ENCODE assay signal across 1 cellular context in genomic region chr21:36542312-36543101, GRCh38.
TF ChIP-seq lines count a peak whose summit lies in the region.

No MANE protein-coding gene starts in this region.

TF ChIP-seq in WTC11, 78 proteins besides CTCF, POLR2A, EP300 and RAD21 (continued from another document):
- TF ChIP-seq, protein P1, sequence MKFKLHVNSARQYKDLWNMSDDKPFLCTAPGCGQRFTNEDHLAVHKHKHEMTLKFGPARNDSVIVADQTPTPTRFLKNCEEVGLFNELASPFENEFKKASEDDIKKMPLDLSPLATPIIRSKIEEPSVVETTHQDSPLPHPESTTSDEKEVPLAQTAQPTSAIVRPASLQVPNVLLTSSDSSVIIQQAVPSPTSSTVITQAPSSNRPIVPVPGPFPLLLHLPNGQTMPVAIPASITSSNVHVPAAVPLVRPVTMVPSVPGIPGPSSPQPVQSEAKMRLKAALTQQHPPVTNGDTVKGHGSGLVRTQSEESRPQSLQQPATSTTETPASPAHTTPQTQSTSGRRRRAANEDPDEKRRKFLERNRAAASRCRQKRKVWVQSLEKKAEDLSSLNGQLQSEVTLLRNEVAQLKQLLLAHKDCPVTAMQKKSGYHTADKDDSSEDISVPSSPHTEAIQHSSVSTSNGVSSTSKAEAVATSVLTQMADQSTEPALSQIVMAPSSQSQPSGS (CRISPR knock-in tag; IDR thresholded peaks at IDR 0.05; ENCODE audit: borderline replicate concordance, low read depth): no peak
- TF ChIP-seq TCF7 (CRISPR knock-in tag; IDR thresholded peaks at IDR 0.05; ENCODE audit: low read depth) (no peak), GTF2I (CRISPR knock-in tag; conservative IDR thresholded peaks at IDR 0.05) (no peak), ZNF423 (CRISPR knock-in tag; IDR thresholded peaks at IDR 0.05) (0 out of 2 replicates have a peak, but pooled peaks have one; percentile 24), FOXK1 (CRISPR knock-in tag; IDR thresholded peaks at IDR 0.05) (0 out of 2 replicates have a peak, but pooled peaks have one; percentile 32), IRF1 (CRISPR knock-in tag; IDR thresholded peaks at IDR 0.05) (0 out of 2 replicates have a peak, but pooled peaks have one; percentile 50), ZNF532 (CRISPR knock-in tag; IDR thresholded peaks at IDR 0.05; ENCODE audit: borderline replicate concordance) (no peak), ZNF219 (CRISPR knock-in tag; IDR thresholded peaks at IDR 0.05; ENCODE audit: borderline replicate concordance) (no peak), TEAD4 (CRISPR knock-in tag; IDR thresholded peaks at IDR 0.05) (no peak), ETV6 (CRISPR knock-in tag; IDR thresholded peaks at IDR 0.05) (no peak), RELA (CRISPR knock-in tag; IDR thresholded peaks at IDR 0.05; ENCODE audit: borderline replicate concordance) (no peak), E2F1 (CRISPR knock-in tag; IDR thresholded peaks at IDR 0.05) (no peak), MYBL2 (CRISPR knock-in tag; IDR thresholded peaks at IDR 0.05) (no peak), NR1H2 (CRISPR knock-in tag; IDR thresholded peaks at IDR 0.05) (no peak), TP53 (CRISPR knock-in tag; IDR thresholded peaks at IDR 0.05) (0 out of 2 replicates have a peak, but pooled peaks have one; percentile 35), USF1 (CRISPR knock-in tag; IDR thresholded peaks at IDR 0.05) (no peak), FOXP1 (CRISPR knock-in tag; IDR thresholded peaks at IDR 0.05; ENCODE audit: borderline replicate concordance) (peak; percentile 36; the same call in 1 of the 2 replicates), ZNF121 (CRISPR knock-in tag; IDR thresholded peaks at IDR 0.05) (no peak), AFF4 (CRISPR knock-in tag; IDR thresholded peaks at IDR 0.05; ENCODE audit: borderline replicate concordance) (no peak)
- TF ChIP-seq, protein P2, sequence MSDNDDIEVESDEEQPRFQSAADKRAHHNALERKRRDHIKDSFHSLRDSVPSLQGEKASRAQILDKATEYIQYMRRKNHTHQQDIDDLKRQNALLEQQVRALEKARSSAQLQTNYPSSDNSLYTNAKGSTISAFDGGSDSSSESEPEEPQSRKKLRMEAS (CRISPR knock-in tag; IDR thresholded peaks at IDR 0.05): peak; percentile 84; the same call in 1 of the 2 replicates
